In the genomic region with DNA sequence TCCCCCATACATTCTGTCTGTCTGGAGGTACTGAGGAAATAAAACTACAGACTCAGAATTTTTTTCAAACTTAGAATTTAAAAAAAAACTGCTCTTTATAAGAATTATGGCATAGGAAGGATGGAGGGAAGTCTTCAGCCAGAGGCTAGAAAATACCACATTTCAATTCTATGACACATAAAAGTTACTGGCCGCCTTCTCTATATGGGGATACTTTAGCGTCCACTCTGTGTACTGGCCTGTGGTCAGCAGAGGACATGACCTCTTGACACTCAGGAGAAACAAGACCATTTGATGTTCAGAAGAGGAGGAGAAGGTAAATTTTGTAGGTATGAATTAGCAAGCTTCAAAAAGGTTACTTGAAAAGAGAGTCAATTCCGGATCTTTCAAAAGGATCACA, we compare ENCODE assay signal across 17 cellular contexts.
DNase-seq lines count a peak whose midpoint lies in the region; ATAC-seq and TF ChIP-seq lines count a peak whose summit lies in the region.
"Had no signal": no experiment of that assay in that cellular context is flagged by ENCODE, and none has a peak within 500 bp of the region (broad histone marks: within the 10 kb centered on the region; RNA-seq: fewer than 3 reads in every experiment).

No MANE protein-coding gene starts in this region.

- H3K27ac ChIP-seq in upper lobe of right lung: no peak overlapping the region
- H3K27ac ChIP-seq: 22Rv1; A549; BLaER1 treated with 17β-estradiol and CSF1 and Interleukin-3, amounts not matched to agents 10 nM and 100 nM; C4-2B had no signal

- no peaks in the 10 kb centered on the region for H3K4me1 ChIP-seq in upper lobe of right lung
- H3K4me1 ChIP-seq: A549, Caco-2 had no signal

- intact Hi-C loops in upper lobe of right lung (cut with DNase I): no loop called here

- H3K9me3 ChIP-seq in upper lobe of right lung: no peaks in the 10 kb centered on the region
- H3K9me3 ChIP-seq: A549; BLaER1 treated with 17β-estradiol and CSF1 and Interleukin-3, amounts not matched to agents 10 nM and 100 nM; Caco-2 had no signal

- no peaks in the 10 kb centered on the region for H3K36me3 ChIP-seq in upper lobe of right lung
- H3K36me3 ChIP-seq: BLaER1 treated with 17β-estradiol and CSF1 and Interleukin-3, amounts not matched to agents 10 nM and 100 nM had no signal

- TF ChIP-seq CTCF in upper lobe of right lung (IDR thresholded peaks at IDR 0.05): no peak

- no peak for ATAC-seq in GM21529 (IDR thresholded peaks at IDR 0.05; ENCODE audit: unreplicated experiment)
- no peak for ATAC-seq in upper lobe of right lung
- no peak for ATAC-seq in GM21526 (IDR thresholded peaks at IDR 0.05; ENCODE audit: low FRiP score, unreplicated experiment)
- ATAC-seq: A549; CD8-positive, alpha-beta T cell had no signal

- H3K27me3 ChIP-seq in upper lobe of right lung: peaks cover 5% of the 10 kb centered on the region
- H3K27me3 ChIP-seq: BLaER1 treated with 17β-estradiol and CSF1 and Interleukin-3, amounts not matched to agents 10 nM and 100 nM had no signal

- no peak overlapping the region for H3K4me3 ChIP-seq in upper lobe of right lung
- H3K4me3 ChIP-seq: A549; BLaER1 treated with 17β-estradiol and CSF1 and Interleukin-3, amounts not matched to agents 10 nM and 100 nM had no signal

- peak; percentile 8 for DNase-seq in EL
- DNase-seq in M059J (ENCODE audit: low read depth): peak; percentile 64
- DNase-seq in RPMI7951 (ENCODE audit: low read depth): peak; percentile 74
- no peak for DNase-seq in upper lobe of right lung
- DNase-seq: AML-193; Caco-2; Calu3; CD4-positive, alpha-beta T cell; CD8-positive, alpha-beta T cell; DMS79 treated with DMSO at 0.1 percent for 48 hours; GF-D8 had no signal
